ENCODE assay signal across 13 cellular contexts in genomic region chr19:38267780-38268430, GRCh38. TPM values are rescaled to one million over a fixed set of nuclear protein-coding genes. Genes with fewer than 3 reads are reported as not detected.
DNase-seq lines count a peak whose midpoint lies in the region; ATAC-seq and TF ChIP-seq lines count a peak whose summit lies in the region.
"Had no signal": no experiment of that assay in that cellular context is flagged by ENCODE, and none has a peak within 500 bp of the region (broad histone marks: within the 10 kb centered on the region; RNA-seq: fewer than 3 reads in every experiment).

No MANE protein-coding gene starts in this region.

- H3K9me3 Mint-ChIP-seq in GM23338 (no peaks in the 10 kb centered on the region), progenitor cell of endocrine pancreas (ENCODE audit: low read depth) (no peaks in the 10 kb centered on the region)
- H3K9me3 Mint-ChIP-seq: activated naive CD4-positive, alpha-beta T cell treated with anti-CD3 and anti-CD28 coated beads, Interleukin-2, amount 10 ng/mL, durations not matched to agents 7 days and 5 days had no signal

- H3F3A ChIP-seq in GM23338 (replicated peaks; ENCODE audit: low read depth): peaks cover 24% of the 10 kb centered on the region; the same call in 1 of the 2 replicates

- WGBS in hepatocyte (ENCODE audit: low lambda C conversion rate, missing lambda C conversion rate): 44% methylated on average over 10 of the region's 10 CpGs

- peaks cover 54% of the 10 kb centered on the region for H4K20me1 ChIP-seq in GM23338 (replicated peaks; ENCODE audit: insufficient read depth)
- peaks cover 51% of the 10 kb centered on the region for H4K20me1 ChIP-seq in hepatocyte (ENCODE audit: insufficient read depth, poor library complexity, severe bottlenecking)

- H3K27me3 Mint-ChIP-seq in GM23338 (ENCODE audit: insufficient read depth, low read depth, poor library complexity) (peaks cover 20% of the 10 kb centered on the region), progenitor cell of endocrine pancreas (no peaks in the 10 kb centered on the region)

- H3K9me3 ChIP-seq in RWPE2 (ENCODE audit: severe bottlenecking) (no peaks in the 10 kb centered on the region), hepatocyte (ENCODE audit: low read depth) (no peaks in the 10 kb centered on the region)
- H3K9me3 ChIP-seq: MG63 had no signal

- peak; percentile 38 for DNase-seq in GM23338 (ENCODE audit: low spot score)
- no peak for DNase-seq in RWPE2 (ENCODE audit: low spot score)
- DNase-seq in hepatocyte (ENCODE audit: low spot score): no peak
- DNase-seq in progenitor cell of endocrine pancreas (ENCODE audit: low spot score, unreplicated experiment): no peak
- no peak for DNase-seq in mucosa of gallbladder (ENCODE audit: low spot score)
- DNase-seq in retina: no peak
- DNase-seq in NCI-H1417 treated with DMSO at 0.1 percent for 48 hours (lab: John Stamatoyannopoulos, UW): no peak
- DNase-seq: activated CD4-positive, CD25-positive, alpha-beta regulatory T cell; activated naive CD4-positive, alpha-beta T cell treated with anti-CD3 and anti-CD28 coated beads, Interleukin-2, amount 10 ng/mL, durations not matched to agents 7 days and 5 days; effector memory CD4-positive, alpha-beta T cell; right cardiac atrium had no signal

- H3K27me3 ChIP-seq in GM23338 (ENCODE audit: insufficient read depth): no peaks in the 10 kb centered on the region
- H3K27me3 ChIP-seq in RWPE2 (ENCODE audit: insufficient read depth, poor library complexity, severe bottlenecking): no peaks in the 10 kb centered on the region
- no peaks in the 10 kb centered on the region for H3K27me3 ChIP-seq in hepatocyte
- H3K27me3 ChIP-seq: MG63 had no signal

- H3K27ac Mint-ChIP-seq in GM23338 (peak overlapping the region; percentile 87), progenitor cell of endocrine pancreas (peak overlapping the region; percentile 97)
- H3K27ac Mint-ChIP-seq: activated naive CD4-positive, alpha-beta T cell treated with anti-CD3 and anti-CD28 coated beads, Interleukin-2, amount 10 ng/mL, durations not matched to agents 7 days and 5 days had no signal

- H3K27ac ChIP-seq in GM23338 (ENCODE audit: low read depth) (peak overlapping the region; percentile 80), RWPE2 (ENCODE audit: poor library complexity, severe bottlenecking) (peak overlapping the region; percentile 87), hepatocyte (peak overlapping the region; percentile 94)

- peaks cover 81% of the 10 kb centered on the region for H3K79me2 ChIP-seq in GM23338 (replicated peaks; ENCODE audit: insufficient read depth)
- H3K79me2 ChIP-seq in hepatocyte: peaks cover 79% of the 10 kb centered on the region

- no peak overlapping the region for H2AFZ ChIP-seq in GM23338
- no peak overlapping the region for H2AFZ ChIP-seq in hepatocyte

- ATAC-seq in GM23338 (no peak), RWPE2 (ENCODE audit: low read depth) (no peak), GM21367 (IDR thresholded peaks at IDR 0.05; ENCODE audit: unreplicated experiment) (no peak)

- H3K4me3 Mint-ChIP-seq in GM23338 (peak overlapping the region; percentile 95; the same call in 1 of the 3 replicates), progenitor cell of endocrine pancreas (ENCODE audit: low read depth) (peak overlapping the region; percentile 99)
- H3K4me3 Mint-ChIP-seq: activated naive CD4-positive, alpha-beta T cell treated with anti-CD3 and anti-CD28 coated beads, Interleukin-2, amount 10 ng/mL, durations not matched to agents 7 days and 5 days had no signal

- H3K4me1 ChIP-seq in GM23338 (ENCODE audit: insufficient read depth) (peaks cover 50% of the 10 kb centered on the region), RWPE2 (ENCODE audit: insufficient read depth, poor library complexity, severe bottlenecking) (peaks cover 31% of the 10 kb centered on the region), hepatocyte (ENCODE audit: insufficient read depth) (peaks cover 29% of the 10 kb centered on the region)

- peaks cover 53% of the 10 kb centered on the region for H3K4me1 Mint-ChIP-seq in GM23338
- H3K4me1 Mint-ChIP-seq in progenitor cell of endocrine pancreas (ENCODE audit: low read depth): peaks cover 70% of the 10 kb centered on the region

- H3K4me2 ChIP-seq in GM23338 (peak overlapping the region; percentile 99), hepatocyte (peak overlapping the region; percentile 80)

- TF ChIP-seq CTCF in GM23338 (conservative IDR thresholded peaks at IDR 0.05; ENCODE audit: low read depth in 2 of 2): no peak
- no peak for TF ChIP-seq CTCF in RWPE2 (IDR thresholded peaks at IDR 0.05; ENCODE audit: poor library complexity, severe bottlenecking)
- no peak for TF ChIP-seq CTCF in hepatocyte (IDR thresholded peaks at IDR 0.05; ENCODE audit: poor library complexity)
- TF ChIP-seq CTCF in progenitor cell of endocrine pancreas (IDR thresholded peaks at IDR 0.05; ENCODE audit: unreplicated experiment): no peak

- H3K36me3 Mint-ChIP-seq in GM23338 (ENCODE audit: low read depth) (peaks cover 5% of the 10 kb centered on the region; the same call in 2 of the 3 replicates), progenitor cell of endocrine pancreas (ENCODE audit: insufficient read depth) (peaks cover 8% of the 10 kb centered on the region)
- H3K36me3 Mint-ChIP-seq: activated naive CD4-positive, alpha-beta T cell treated with anti-CD3 and anti-CD28 coated beads, Interleukin-2, amount 10 ng/mL, durations not matched to agents 7 days and 5 days had no signal

- H3K9me2 ChIP-seq in GM23338 (ENCODE audit: insufficient read depth) (no peaks in the 10 kb centered on the region), hepatocyte (replicated peaks; ENCODE audit: insufficient read depth) (no peaks in the 10 kb centered on the region)

- no peaks in the 10 kb centered on the region for H3K36me3 ChIP-seq in GM23338 (ENCODE audit: insufficient read depth)
- H3K36me3 ChIP-seq in RWPE2 (ENCODE audit: low read depth): peaks cover 26% of the 10 kb centered on the region
- no peaks in the 10 kb centered on the region for H3K36me3 ChIP-seq in hepatocyte (replicated peaks; ENCODE audit: insufficient read depth, low read depth)
- H3K36me3 ChIP-seq: MG63 had no signal

- H3K4me3 ChIP-seq in GM23338 (peak overlapping the region; percentile 96; the same call in 1 of the 2 replicates), RWPE2 (ENCODE audit: severe bottlenecking) (peak overlapping the region; percentile 68), hepatocyte (no peak overlapping the region)
- H3K4me3 ChIP-seq: MG63 had no signal

TF ChIP-seq in GM23338, 12 proteins besides CTCF, POLR2A, EP300 and RAD21 (continues in another document):
- no peak for TF ChIP-seq EZH2 (IDR thresholded peaks at IDR 0.05; ENCODE audit: low read depth, unreplicated experiment)
- no peak for TF ChIP-seq CREB1 (CRISPR knock-in tag; IDR thresholded peaks at IDR 0.05; ENCODE audit: low read depth)
- TF ChIP-seq EZH2phosphoT487 (IDR thresholded peaks at IDR 0.05; ENCODE audit: unreplicated experiment): no peak
- no peak for TF ChIP-seq ZNF114 (CRISPR knock-in tag; IDR thresholded peaks at IDR 0.05)
- no peak for TF ChIP-seq POLR2AphosphoS5 (IDR thresholded peaks at IDR 0.05; ENCODE audit: low read depth)
- no peak for TF ChIP-seq NANOG (IDR thresholded peaks at IDR 0.05; ENCODE audit: borderline replicate concordance)

RNA-seq across cellular contexts. Expression of gene SPINT2, which starts 3.5 kb away (rescaled TPM):
- total RNA-seq in GM23338 (2014; rRNA removed; shearing (Covaris generic)): 382 and 468 TPM in 2 replicates
- polyA plus RNA-seq in GM23338 (2016; fragmentation: Nextera tagmentation; extraction: Ambion mirVana) (298 and 319 TPM in 2 replicates), hepatocyte (834 and 885 TPM in 2 replicates)
- total RNA-seq in hepatocyte (508 and 590 TPM in 2 replicates), progenitor cell of endocrine pancreas (519 and 559 TPM in 2 replicates), mucosa of gallbladder (567 TPM)

RNA-seq across cellular contexts. Expression of gene PPP1R14A, which starts 11.7 kb away (rescaled TPM):
- 9.4 and 14.5 TPM in 2 replicates for total RNA-seq in GM23338 (2014; rRNA removed; shearing (Covaris generic))
- polyA plus RNA-seq in GM23338 (2016; fragmentation: Nextera tagmentation; extraction: Ambion mirVana): 76.2 and 77.5 TPM in 2 replicates
- 13.0 and 15.1 TPM in 2 replicates for total RNA-seq in hepatocyte
- polyA plus RNA-seq in hepatocyte: 50.5 and 56.9 TPM in 2 replicates
- total RNA-seq in progenitor cell of endocrine pancreas: 15.2 and 17.2 TPM in 2 replicates
- total RNA-seq in mucosa of gallbladder: 180 TPM

RNA-seq across cellular contexts. Expression of gene C19orf33, which starts 36.1 kb away (rescaled TPM):
- 26.7 and 58.9 TPM in 2 replicates for total RNA-seq in GM23338 (2014; rRNA removed; shearing (Covaris generic))
- polyA plus RNA-seq in GM23338 (2016; fragmentation: Nextera tagmentation; extraction: Ambion mirVana) (72.2 and 95.5 TPM in 2 replicates), hepatocyte (118 and 123 TPM in 2 replicates)
- total RNA-seq in hepatocyte (126 and 153 TPM in 2 replicates), progenitor cell of endocrine pancreas (3.0 and 3.5 TPM in 2 replicates), mucosa of gallbladder (77.7 TPM)

RNA-seq across cellular contexts. Expression of gene DPF1, which starts 43.9 kb away (rescaled TPM):
- total RNA-seq in GM23338 (2014; rRNA removed; shearing (Covaris generic)): 8.3 and 11.7 TPM in 2 replicates
- polyA plus RNA-seq in GM23338 (2016; fragmentation: Nextera tagmentation; extraction: Ambion mirVana) (7.9 and 8.3 TPM in 2 replicates), hepatocyte (2.0 and 2.7 TPM in 2 replicates)
- total RNA-seq in hepatocyte (1.2 and 2.1 TPM in 2 replicates), progenitor cell of endocrine pancreas (4.8 and 4.9 TPM in 2 replicates), mucosa of gallbladder (0.12 TPM)

RNA-seq across cellular contexts. Expression of gene YIF1B, which starts 47.8 kb away (rescaled TPM):
- 102 and 106 TPM in 2 replicates for total RNA-seq in GM23338 (2014; rRNA removed; shearing (Covaris generic))
- polyA plus RNA-seq in GM23338 (2016; fragmentation: Nextera tagmentation; extraction: Ambion mirVana) (82.8 and 88.0 TPM in 2 replicates), hepatocyte (101 and 105 TPM in 2 replicates)
- total RNA-seq in hepatocyte (50.0 and 54.9 TPM in 2 replicates), progenitor cell of endocrine pancreas (29.6 and 31.3 TPM in 2 replicates), mucosa of gallbladder (31.6 TPM)
